8 cellular contexts compared by ENCODE assay signal in the genomic region with DNA sequence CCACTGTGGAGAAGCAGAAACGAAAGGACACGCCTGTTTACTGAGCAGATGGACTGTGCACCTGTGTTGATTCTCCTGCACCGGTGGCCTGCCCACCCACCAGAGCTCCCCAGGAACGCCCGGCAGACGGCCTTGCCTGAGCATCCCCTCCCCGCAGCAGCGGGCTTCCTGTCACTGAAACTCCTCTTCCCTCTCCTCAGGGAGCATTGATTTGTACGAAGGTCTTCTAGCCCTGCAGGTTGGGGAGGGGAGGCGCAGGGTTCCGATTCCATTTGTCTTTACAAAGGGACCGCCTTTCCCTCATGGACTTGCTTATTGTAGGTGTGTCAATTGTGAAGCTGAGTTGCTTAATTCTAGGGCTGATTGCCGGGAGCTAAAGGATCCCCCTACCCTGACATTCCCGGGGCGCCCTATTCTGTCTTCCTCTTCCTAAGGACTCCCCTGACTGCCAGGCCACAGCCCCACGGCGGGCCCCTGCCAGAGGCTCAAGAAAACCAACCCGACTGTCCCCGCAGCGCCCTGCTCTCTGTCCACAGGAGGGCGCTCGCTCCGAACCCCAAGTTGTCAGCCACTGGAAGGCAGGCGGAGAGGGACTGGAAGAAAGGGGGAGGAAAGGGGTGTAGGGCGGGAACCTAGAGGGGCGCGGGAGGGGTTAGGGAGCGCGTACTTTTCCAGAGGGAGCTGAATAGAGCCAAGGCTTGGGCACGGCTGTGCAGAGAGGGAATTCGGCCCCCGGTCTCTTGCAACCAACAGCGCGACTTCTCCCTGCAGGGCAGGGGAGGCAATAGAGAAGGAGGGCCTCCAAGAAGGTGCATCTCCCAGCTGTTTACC. TPM values are rescaled to one million over a fixed set of nuclear protein-coding genes. Genes with fewer than 3 reads are reported as not detected.
DNase-seq lines count a peak whose midpoint lies in the region; ATAC-seq and TF ChIP-seq lines count a peak whose summit lies in the region.

No MANE protein-coding gene starts in this region.

- no peak for ATAC-seq in GM21515 (IDR thresholded peaks at IDR 0.05; ENCODE audit: unreplicated experiment)

- no peaks in the 10 kb centered on the region for H3K9me3 Mint-ChIP-seq in activated T-helper 2 cell treated with anti-CD3 and anti-CD28 coated beads, Interferon-gamma antibody, Interleukin-2, Interleukin-4, amounts not matched to agents 10 μg/mL and 5 μg/mL and 100 μg/mL, durations not matched to agents 14 hours and 24 hours and 36 hours

- intact Hi-C loops in activated T-helper 2 cell treated with anti-CD3 and anti-CD28 coated beads, Interferon-gamma antibody, Interleukin-2, Interleukin-4, amounts not matched to agents 10 μg/mL and 5 μg/mL and 100 μg/mL, durations not matched to agents 14 hours and 24 hours and 36 hours (cut with micrococcal nuclease), result loop anchor here (1.0 to 2.0 kb wide), 5 partner anchors 20 to 102 kb away; partner anchors contain the start of genes CHTOP and S100A14

- H3K4me2 ChIP-seq in fibroblast of lung (ENCODE audit: extremely low read depth, insufficient read depth, low read length), result peak overlapping the region; percentile 86

- H3K27ac Mint-ChIP-seq in activated T-helper 2 cell treated with anti-CD3 and anti-CD28 coated beads, Interferon-gamma antibody, Interleukin-2, Interleukin-4, amounts not matched to agents 10 μg/mL and 5 μg/mL and 100 μg/mL, durations not matched to agents 14 hours and 24 hours and 36 hours, result peak overlapping the region; percentile 84

- TF ChIP-seq CTCF in Peyer's patch (IDR thresholded peaks at IDR 0.05), result peak; percentile 77 to 96 (median 88)
- peak; percentile 85 to 88 for TF ChIP-seq CTCF in fibroblast of lung (conservative IDR thresholded peaks at IDR 0.05 in 1 of 2, IDR thresholded peaks at IDR 0.05 in 1 of 2; ENCODE audit: low read depth in 1 of 2, low read length in 2 of 2)

- H4K20me1 ChIP-seq in fibroblast of lung (ENCODE audit: control insufficient read depth, extremely low read depth, insufficient read depth, low read length), result no peaks in the 10 kb centered on the region

- peak overlapping the region; percentile 95 to 99 (median 97) for H3K27ac ChIP-seq in Peyer's patch
- H3K27ac ChIP-seq in fibroblast of lung (ENCODE audit: insufficient read depth, low read length), result peak overlapping the region; percentile 98

- no peak overlapping the region for H2AFZ ChIP-seq in fibroblast of lung (ENCODE audit: low read length)

- H3K27me3 Mint-ChIP-seq in activated T-helper 2 cell treated with anti-CD3 and anti-CD28 coated beads, Interferon-gamma antibody, Interleukin-2, Interleukin-4, amounts not matched to agents 10 μg/mL and 5 μg/mL and 100 μg/mL, durations not matched to agents 14 hours and 24 hours and 36 hours (ENCODE audit: low read depth), result no peaks in the 10 kb centered on the region

- no peaks in the 10 kb centered on the region for H3K9me3 ChIP-seq in Peyer's patch
- H3K9me3 ChIP-seq in fibroblast of lung (ENCODE audit: control insufficient read depth, insufficient read depth, low read depth, low read length), result no peaks in the 10 kb centered on the region

- H3K4me3 Mint-ChIP-seq in activated T-helper 2 cell treated with anti-CD3 and anti-CD28 coated beads, Interferon-gamma antibody, Interleukin-2, Interleukin-4, amounts not matched to agents 10 μg/mL and 5 μg/mL and 100 μg/mL, durations not matched to agents 14 hours and 24 hours and 36 hours (ENCODE audit: low read depth), result peak overlapping the region; percentile 93

- peak; percentile 54 to 75 for TF ChIP-seq POLR2A in Peyer's patch (IDR thresholded peaks at IDR 0.05)

- peaks cover 24% of the 10 kb centered on the region for H3K36me3 Mint-ChIP-seq in activated T-helper 2 cell treated with anti-CD3 and anti-CD28 coated beads, Interferon-gamma antibody, Interleukin-2, Interleukin-4, amounts not matched to agents 10 μg/mL and 5 μg/mL and 100 μg/mL, durations not matched to agents 14 hours and 24 hours and 36 hours (ENCODE audit: low read depth)

- H3K27me3 ChIP-seq in Peyer's patch, result no peaks in the 10 kb centered on the region
- H3K27me3 ChIP-seq in fibroblast of lung (ENCODE audit: control insufficient read depth, insufficient read depth, low read length), result no peaks in the 10 kb centered on the region

- no peak overlapping the region for H3K9ac ChIP-seq in fibroblast of lung (ENCODE audit: insufficient read depth, low read length)

- H3K4me3 ChIP-seq in Peyer's patch, result peak overlapping the region; percentile 5 to 89 (median 38)
- H3K4me3 ChIP-seq in fibroblast of lung (replicated peaks in 1 of 4; ENCODE audit: control extremely low read depth in 1 of 4, insufficient read depth in 1 of 4, low read depth in 3 of 4, low read length in 4 of 4), result peak overlapping the region; percentile 96 to 100 (median 98)

- H3K79me2 ChIP-seq in fibroblast of lung (ENCODE audit: control insufficient read depth, insufficient read depth, low read length), result peaks cover 23% of the 10 kb centered on the region

- H3K36me3 ChIP-seq in Peyer's patch (no peaks in the 10 kb centered on the region), fibroblast of lung (ENCODE audit: control insufficient read depth, insufficient read depth, low read length) (peaks cover 6% of the 10 kb centered on the region)

- H3K4me1 Mint-ChIP-seq in activated T-helper 2 cell treated with anti-CD3 and anti-CD28 coated beads, Interferon-gamma antibody, Interleukin-2, Interleukin-4, amounts not matched to agents 10 μg/mL and 5 μg/mL and 100 μg/mL, durations not matched to agents 14 hours and 24 hours and 36 hours (ENCODE audit: low read depth), result peaks cover 51% of the 10 kb centered on the region

- H3K4me1 ChIP-seq in Peyer's patch (peaks cover 6 to 56% (median 13%) of the 10 kb centered on the region in 4 donors), fibroblast of lung (ENCODE audit: control insufficient read depth, extremely low read depth, insufficient read depth, low read length) (peaks cover 10% of the 10 kb centered on the region)

- peak; percentile 84 for DNase-seq in CD1c-positive myeloid dendritic cell (ENCODE audit: extremely low spot score)
- peak; percentile 91 for DNase-seq in HuH-7 (ENCODE audit: low spot score)
- peak; percentile 80 to 94 (median 93) for DNase-seq in Peyer's patch
- DNase-seq in activated T-helper 2 cell treated with anti-CD3 and anti-CD28 coated beads, Interferon-gamma antibody, Interleukin-2, Interleukin-4, amounts not matched to agents 10 μg/mL and 5 μg/mL and 100 μg/mL, durations not matched to agents 14 hours and 24 hours and 36 hours (ENCODE audit: low spot score), result peak; percentile 76
- peak; percentile 79 to 90 for DNase-seq in fibroblast of lung (ENCODE audit: low read depth in 2 of 2)
- DNase-seq in myocyte (ENCODE audit: low read depth), result peak; percentile 95
- peak; percentile 48 to 54 for DNase-seq in stimulated activated CD8-positive, alpha-beta memory T cell treated with anti-CD3 and anti-CD28 coated beads, Interleukin-7, amount 100 ng/mL, for 4 hours (ENCODE audit: low read depth in 2 of 2)

RNA-seq across cellular contexts. Expression of gene S100A6, which starts 2.8 kb away (rescaled TPM):
- 100 to 1,000 TPM; 321 to 366 (median 334) TPM for total RNA-seq in Peyer's patch
- 209 and 229 TPM in 2 replicates for total RNA-seq in activated T-helper 2 cell treated with anti-CD3 and anti-CD28 coated beads, Interferon-gamma antibody, Interleukin-2, Interleukin-4, amounts not matched to agents 10 μg/mL and 5 μg/mL and 100 μg/mL, durations not matched to agents 14 hours and 24 hours and 36 hours
- total RNA-seq in fibroblast of lung, result 2,061 and 4,042 TPM in 2 replicates
- polyA plus RNA-seq in fibroblast of lung, result 1,280 and 2,637 TPM in 2 replicates
- polyA plus RNA-seq in fibroblast of lung (2012), result 5,317 and 10,273 TPM in 2 replicates
- 895 and 1,329 TPM in 2 replicates for polyA minus RNA-seq in fibroblast of lung (ENCODE audit: low replicate concordance)
- total RNA-seq in myocyte, result 423 and 449 TPM in 2 replicates
- 3,447 TPM for polyA plus RNA-seq in myocyte (2012)

RNA-seq across cellular contexts. Expression of gene S100A5, which starts 7.8 kb away (rescaled TPM):
- total RNA-seq in Peyer's patch (not detected), fibroblast of lung (not detected in 2 replicates), myocyte (2.5 and 2.9 TPM in 2 replicates)
- total RNA-seq in activated T-helper 2 cell treated with anti-CD3 and anti-CD28 coated beads, Interferon-gamma antibody, Interleukin-2, Interleukin-4, amounts not matched to agents 10 μg/mL and 5 μg/mL and 100 μg/mL, durations not matched to agents 14 hours and 24 hours and 36 hours, result 1.8 and 2.4 TPM in 2 replicates
- 0.20 and 0.24 TPM in 2 replicates for polyA plus RNA-seq in fibroblast of lung
- polyA plus RNA-seq in fibroblast of lung (2012), result 0.55 and 0.76 TPM in 2 replicates
- polyA minus RNA-seq in fibroblast of lung (ENCODE audit: low replicate concordance), result not detected in 2 replicates
- polyA plus RNA-seq in myocyte (2012), result 5.7 TPM

RNA-seq across cellular contexts. Expression of gene S100A4, which starts 12.6 kb away (rescaled TPM):
- total RNA-seq in Peyer's patch, result 100 to 1,000 TPM in 1 of 4 donors, 10 to 100 TPM in 3; 38.2 to 435 (median 53.6) TPM
- total RNA-seq in activated T-helper 2 cell treated with anti-CD3 and anti-CD28 coated beads, Interferon-gamma antibody, Interleukin-2, Interleukin-4, amounts not matched to agents 10 μg/mL and 5 μg/mL and 100 μg/mL, durations not matched to agents 14 hours and 24 hours and 36 hours, result 175 and 181 TPM in 2 replicates
- total RNA-seq in fibroblast of lung, result 85.3 and 287 TPM in 2 replicates
- 371 and 928 TPM in 2 replicates for polyA plus RNA-seq in fibroblast of lung
- 543 and 1,139 TPM in 2 replicates for polyA plus RNA-seq in fibroblast of lung (2012)
- polyA minus RNA-seq in fibroblast of lung (ENCODE audit: low replicate concordance), result 124 and 266 TPM in 2 replicates
- total RNA-seq in myocyte, result 757 and 902 TPM in 2 replicates
- polyA plus RNA-seq in myocyte (2012), result 3,578 TPM

RNA-seq across cellular contexts. Expression of gene S100A3, which starts 16.1 kb away (rescaled TPM):
- total RNA-seq in Peyer's patch (not detected), fibroblast of lung (1.8 and 6.8 TPM in 2 replicates), myocyte (7.8 and 10.8 TPM in 2 replicates)
- not detected in 2 replicates for total RNA-seq in activated T-helper 2 cell treated with anti-CD3 and anti-CD28 coated beads, Interferon-gamma antibody, Interleukin-2, Interleukin-4, amounts not matched to agents 10 μg/mL and 5 μg/mL and 100 μg/mL, durations not matched to agents 14 hours and 24 hours and 36 hours
- 11.5 and 14.8 TPM in 2 replicates for polyA plus RNA-seq in fibroblast of lung
- 13.0 and 17.9 TPM in 2 replicates for polyA plus RNA-seq in fibroblast of lung (2012)
- polyA minus RNA-seq in fibroblast of lung (ENCODE audit: low replicate concordance), result 18.6 and 45.0 TPM in 2 replicates
- polyA plus RNA-seq in myocyte (2012), result 22.9 TPM

RNA-seq across cellular contexts. Expression of gene S100A2, which starts 32.7 kb away (rescaled TPM):
- total RNA-seq in Peyer's patch (not detected), fibroblast of lung (1.5 and 3.6 TPM in 2 replicates), myocyte (6.4 and 7.1 TPM in 2 replicates)
- total RNA-seq in activated T-helper 2 cell treated with anti-CD3 and anti-CD28 coated beads, Interferon-gamma antibody, Interleukin-2, Interleukin-4, amounts not matched to agents 10 μg/mL and 5 μg/mL and 100 μg/mL, durations not matched to agents 14 hours and 24 hours and 36 hours, result 0.44 and 0.75 TPM in 2 replicates
- 4.8 and 10.3 TPM in 2 replicates for polyA plus RNA-seq in fibroblast of lung
- 10.9 and 22.6 TPM in 2 replicates for polyA plus RNA-seq in fibroblast of lung (2012)
- 4.8 TPM in 1 of 2 replicates, not detected in the other for polyA minus RNA-seq in fibroblast of lung (ENCODE audit: low replicate concordance)
- polyA plus RNA-seq in myocyte (2012), result 45.5 TPM
